9 cellular contexts compared by ENCODE assay signal in genomic region chr1:150973258-150973825, GRCh38. TPM values are rescaled to one million over a fixed set of nuclear protein-coding genes. Genes with fewer than 3 reads are reported as not detected.
DNase-seq lines count a peak whose midpoint lies in the region; ATAC-seq and FAIRE-seq lines count a peak whose summit lies in the region.
"Had no signal": no experiment of that assay in that cellular context is flagged by ENCODE, and none has a peak within 500 bp of the region (broad histone marks: within the 10 kb centered on the region; RNA-seq: fewer than 3 reads in every experiment).

No MANE protein-coding gene starts in this region.

- H3K27me3 Mint-ChIP-seq in activated T-helper 2 cell treated with anti-CD3 and anti-CD28 coated beads, Interferon-gamma antibody, Interleukin-2, Interleukin-4, amounts not matched to agents 10 μg/mL and 5 μg/mL and 100 μg/mL, durations not matched to agents 14 hours and 24 hours and 36 hours (ENCODE audit: low read depth): no peaks in the 10 kb centered on the region

- ATAC-seq in left cardiac atrium: no peak
- ATAC-seq in left ventricle myocardium superior: no peak
- no peak for ATAC-seq in GM18873 (IDR thresholded peaks at IDR 0.05; ENCODE audit: low FRiP score, unreplicated experiment)
- ATAC-seq in sciatic nerve: no peak

- peaks cover 50% of the 10 kb centered on the region for H3K4me1 Mint-ChIP-seq in activated T-helper 2 cell treated with anti-CD3 and anti-CD28 coated beads, Interferon-gamma antibody, Interleukin-2, Interleukin-4, amounts not matched to agents 10 μg/mL and 5 μg/mL and 100 μg/mL, durations not matched to agents 14 hours and 24 hours and 36 hours (ENCODE audit: low read depth)

- intact Hi-C loops in left cardiac atrium (cut with DNase I) (loop anchor here in 1 of 2 donors (10.0 kb wide), 1 partner anchor 49 kb away; the partner anchor contains the start of gene SETDB1), left ventricle myocardium superior (cut with micrococcal nuclease) (no loop called here), sciatic nerve (cut with DNase I) (no loop called here)
- intact Hi-C loops in activated T-helper 2 cell treated with anti-CD3 and anti-CD28 coated beads, Interferon-gamma antibody, Interleukin-2, Interleukin-4, amounts not matched to agents 10 μg/mL and 5 μg/mL and 100 μg/mL, durations not matched to agents 14 hours and 24 hours and 36 hours (cut with micrococcal nuclease): loop anchor here (2.0 kb wide), 1 partner anchor 47 kb away; the partner anchor contains the start of gene SETDB1

- FAIRE-seq in frontal cortex (lab: Jason Lieb, UNC): no peak

- peaks cover 31% of the 10 kb centered on the region for H3K36me3 Mint-ChIP-seq in activated T-helper 2 cell treated with anti-CD3 and anti-CD28 coated beads, Interferon-gamma antibody, Interleukin-2, Interleukin-4, amounts not matched to agents 10 μg/mL and 5 μg/mL and 100 μg/mL, durations not matched to agents 14 hours and 24 hours and 36 hours (ENCODE audit: low read depth)

- DNase-seq in left cardiac atrium: peak; percentile 40
- no peak for DNase-seq in left ventricle myocardium superior
- no peak for DNase-seq in activated T-helper 2 cell treated with anti-CD3 and anti-CD28 coated beads, Interferon-gamma antibody, Interleukin-2, Interleukin-4, amounts not matched to agents 10 μg/mL and 5 μg/mL and 100 μg/mL, durations not matched to agents 14 hours and 24 hours and 36 hours (ENCODE audit: low spot score)
- DNase-seq in hepatic stellate cell (ENCODE audit: low spot score): peak; percentile 44
- peak; percentile 15 for DNase-seq in stimulated activated CD4-positive, alpha-beta T cell treated with anti-CD3 and anti-CD28 coated beads, Interleukin-4, amount 100 ng/mL, for 1 hour
- DNase-seq in frontal cortex (ENCODE audit: low spot score in 2 of 2): no peak
- no peak for DNase-seq in sciatic nerve (ENCODE audit: low spot score)

- H3K27ac Mint-ChIP-seq in activated T-helper 2 cell treated with anti-CD3 and anti-CD28 coated beads, Interferon-gamma antibody, Interleukin-2, Interleukin-4, amounts not matched to agents 10 μg/mL and 5 μg/mL and 100 μg/mL, durations not matched to agents 14 hours and 24 hours and 36 hours: peak overlapping the region; percentile 68

- no peaks in the 10 kb centered on the region for H3K9me3 Mint-ChIP-seq in activated T-helper 2 cell treated with anti-CD3 and anti-CD28 coated beads, Interferon-gamma antibody, Interleukin-2, Interleukin-4, amounts not matched to agents 10 μg/mL and 5 μg/mL and 100 μg/mL, durations not matched to agents 14 hours and 24 hours and 36 hours

- peak overlapping the region; percentile 87 for H3K4me3 Mint-ChIP-seq in activated T-helper 2 cell treated with anti-CD3 and anti-CD28 coated beads, Interferon-gamma antibody, Interleukin-2, Interleukin-4, amounts not matched to agents 10 μg/mL and 5 μg/mL and 100 μg/mL, durations not matched to agents 14 hours and 24 hours and 36 hours (ENCODE audit: low read depth)

RNA-seq across cellular contexts. Expression of gene CERS2, which starts 1.3 kb away (rescaled TPM):
- total RNA-seq in left cardiac atrium (100 to 1,000 TPM in 1 of 2 donors, 10 to 100 TPM in 1; 72.0 to 105 TPM), left ventricle myocardium superior (83.2 TPM), frontal cortex (30.2 TPM), sciatic nerve (215 TPM)
- 176 and 196 TPM in 2 replicates for total RNA-seq in activated T-helper 2 cell treated with anti-CD3 and anti-CD28 coated beads, Interferon-gamma antibody, Interleukin-2, Interleukin-4, amounts not matched to agents 10 μg/mL and 5 μg/mL and 100 μg/mL, durations not matched to agents 14 hours and 24 hours and 36 hours

RNA-seq across cellular contexts. Expression of gene ANXA9, which starts 8.8 kb away (rescaled TPM):
- under 1 TPM; 0.15 to 0.44 TPM for total RNA-seq in left cardiac atrium
- total RNA-seq in left ventricle myocardium superior: 0.27 TPM
- total RNA-seq in activated T-helper 2 cell treated with anti-CD3 and anti-CD28 coated beads, Interferon-gamma antibody, Interleukin-2, Interleukin-4, amounts not matched to agents 10 μg/mL and 5 μg/mL and 100 μg/mL, durations not matched to agents 14 hours and 24 hours and 36 hours: 0.32 TPM in 1 of 2 replicates, not detected in the other
- under 0.01 TPM for total RNA-seq in frontal cortex
- 5.6 TPM for total RNA-seq in sciatic nerve
- total RNA-seq: glomerular endothelial cell had no signal

RNA-seq across cellular contexts. Expression of gene MINDY1, which starts 33.4 kb away (rescaled TPM):
- total RNA-seq in left cardiac atrium (10 to 100 TPM; 32.2 to 36.2 TPM), left ventricle myocardium superior (40.6 TPM), frontal cortex (12.2 TPM), sciatic nerve (50.5 TPM)
- 16.2 and 16.8 TPM in 2 replicates for total RNA-seq in activated T-helper 2 cell treated with anti-CD3 and anti-CD28 coated beads, Interferon-gamma antibody, Interleukin-2, Interleukin-4, amounts not matched to agents 10 μg/mL and 5 μg/mL and 100 μg/mL, durations not matched to agents 14 hours and 24 hours and 36 hours

RNA-seq across cellular contexts. Expression of gene PRUNE1, which starts 34.9 kb away (rescaled TPM):
- total RNA-seq in left cardiac atrium: 10 to 100 TPM; 33.1 to 36.6 TPM
- 43.6 TPM for total RNA-seq in left ventricle myocardium superior
- 15.1 and 15.5 TPM in 2 replicates for total RNA-seq in activated T-helper 2 cell treated with anti-CD3 and anti-CD28 coated beads, Interferon-gamma antibody, Interleukin-2, Interleukin-4, amounts not matched to agents 10 μg/mL and 5 μg/mL and 100 μg/mL, durations not matched to agents 14 hours and 24 hours and 36 hours
- 20.4 TPM for total RNA-seq in frontal cortex
- total RNA-seq in sciatic nerve: 22.6 TPM

RNA-seq across cellular contexts. Expression of gene SETDB1, which starts 47.2 kb away (rescaled TPM):
- 10 to 100 TPM; 16.3 to 19.9 TPM for total RNA-seq in left cardiac atrium
- 19.2 TPM for total RNA-seq in left ventricle myocardium superior
- total RNA-seq in activated T-helper 2 cell treated with anti-CD3 and anti-CD28 coated beads, Interferon-gamma antibody, Interleukin-2, Interleukin-4, amounts not matched to agents 10 μg/mL and 5 μg/mL and 100 μg/mL, durations not matched to agents 14 hours and 24 hours and 36 hours: 60.9 and 61.1 TPM in 2 replicates
- total RNA-seq in frontal cortex: 62.8 TPM
- total RNA-seq in sciatic nerve: 52.0 TPM

Comparison
In these comparisons a context has a peak if more than half of its experiments do, and no peak if none do; other contexts are left out.
1. DNase-seq: peak in left cardiac atrium (single experiment), hepatic stellate cell (single experiment) and stimulated activated CD4-positive, alpha-beta T cell treated with anti-CD3 and anti-CD28 coated beads, Interleukin-4, amount 100 ng/mL, for 1 hour (single experiment); none in left ventricle myocardium superior (single experiment), activated T-helper 2 cell treated with anti-CD3 and anti-CD28 coated beads, Interferon-gamma antibody, Interleukin-2, Interleukin-4, amounts not matched to agents 10 μg/mL and 5 μg/mL and 100 μg/mL, durations not matched to agents 14 hours and 24 hours and 36 hours (single experiment), frontal cortex (0 of 2) and sciatic nerve (single experiment).